Comparison of ENCODE assay signal across 1 cellular context in genomic region chr12:51361419-51362016, GRCh38.
TF ChIP-seq lines count a peak whose summit lies in the region.

No MANE protein-coding gene starts in this region.

TF ChIP-seq in Ishikawa, 13 proteins besides CTCF, POLR2A, EP300 and RAD21:
- TF ChIP-seq REST (IDR thresholded peaks at IDR 0.05; ENCODE audit: low read depth) (no peak), YY1 (IDR thresholded peaks at IDR 0.05; ENCODE audit: low read depth) (no peak), USF1 (IDR thresholded peaks at IDR 0.05) (no peak), EGR1 (IDR thresholded peaks at IDR 0.05) (no peak), CEBPB (IDR thresholded peaks at IDR 0.05) (no peak), TCF12 (IDR thresholded peaks at IDR 0.05; ENCODE audit: low read depth) (no peak), NFIC (IDR thresholded peaks at IDR 0.05) (no peak), FOXM1 (IDR thresholded peaks at IDR 0.05; ENCODE audit: borderline replicate concordance, low read depth) (no peak), TAF1 (IDR thresholded peaks at IDR 0.05; ENCODE audit: low read depth) (no peak), MAX (IDR thresholded peaks at IDR 0.05) (no peak), ZBTB7A (IDR thresholded peaks at IDR 0.05; ENCODE audit: low read depth) (no peak), CREB1 (IDR thresholded peaks at IDR 0.05; ENCODE audit: low read depth) (no peak), TEAD4 (IDR thresholded peaks at IDR 0.05) (no peak)
TF ChIP-seq in Ishikawa: peak in this region for 0.
